24 cellular contexts compared by ENCODE assay signal in genomic region chr22:39650996-39651782, GRCh38.
"Had no signal": no experiment of that assay in that cellular context is flagged by ENCODE, and none has a peak within 500 bp of the region (broad histone marks: within the 10 kb centered on the region; RNA-seq: fewer than 3 reads in every experiment).

No MANE protein-coding gene starts in this region.

- H3K4me3 ChIP-seq: dorsolateral prefrontal cortex, esophagus muscularis mucosa, gastrocnemius medialis, sigmoid colon, smooth muscle cell, stomach, transverse colon, uterus had no signal

- H3K9me3 ChIP-seq: gastrocnemius medialis, sigmoid colon, transverse colon, uterus had no signal

- H3K27me3 ChIP-seq: dorsolateral prefrontal cortex had no signal

- ATAC-seq: activated CD4-positive, alpha-beta T cell treated with anti-CD3 and anti-CD28 coated beads for 36 hours; activated naive CD4-positive, alpha-beta T cell treated with anti-CD3 and anti-CD28 coated beads, Interleukin-2, amount 50 U/mL, for 72 hours; activated T-helper 17 cell treated with anti-CD3 and anti-CD28 coated beads, Interleukin-2, amount 50 U/mL, for 72 hours; natural killer cell treated with Interleukin-12 subunit alpha and Interleukin-12 subunit beta and Interleukin-15 and Interleukin-18, amount 100 ng/mL, for 72 hours; stimulated activated memory B cell treated with anti-CD40 and anti-IgM and Interleukin-4, amounts not matched to agents 10 μg/mL and 1 μg/mL and 100 μg/mL, for 72 hours had no signal

- H3K27ac ChIP-seq: dorsolateral prefrontal cortex, esophagus muscularis mucosa, gastrocnemius medialis, parathyroid adenoma, sigmoid colon, stomach, transverse colon, uterus had no signal

- H3K36me3 ChIP-seq: esophagus muscularis mucosa, gastrocnemius medialis, sigmoid colon, stomach, transverse colon, uterus had no signal

- DNase-seq: activated B cell treated with CpG ODN at 0.5 μM for 24 hours; activated CD4-positive, alpha-beta T cell treated with anti-CD3 and anti-CD28 coated beads for 36 hours; activated CD4-positive, alpha-beta T cell treated with anti-CD3 and anti-CD28 coated beads, Interleukin-2, amount 50 U/mL, for 4 hours; activated CD8-positive, alpha-beta memory T cell treated with anti-CD3 and anti-CD28 coated beads for 24 hours; activated CD8-positive, alpha-beta memory T cell treated with anti-CD3 and anti-CD28 coated beads, Interleukin-2, amount 50 U/mL, for 4 hours; activated T-cell treated with anti-CD3 and anti-CD28 coated beads, Interleukin-2, amount 50 U/mL, for 24 hours; aorta; caudate nucleus; dorsolateral prefrontal cortex; hippocampal formation; nucleus accumbens; sigmoid colon; stimulated activated CD4-positive, alpha-beta T cell treated with anti-CD3 and anti-CD28 coated beads, Interleukin-15, amount 100 ng/mL, for 24 hours; stomach; transverse colon; uterus had no signal

- H3K4me1 ChIP-seq: esophagus muscularis mucosa, gastrocnemius medialis, parathyroid adenoma, stomach, transverse colon, uterus had no signal
